Comparison of ENCODE assay signal across 8 cellular contexts in the genomic region with DNA sequence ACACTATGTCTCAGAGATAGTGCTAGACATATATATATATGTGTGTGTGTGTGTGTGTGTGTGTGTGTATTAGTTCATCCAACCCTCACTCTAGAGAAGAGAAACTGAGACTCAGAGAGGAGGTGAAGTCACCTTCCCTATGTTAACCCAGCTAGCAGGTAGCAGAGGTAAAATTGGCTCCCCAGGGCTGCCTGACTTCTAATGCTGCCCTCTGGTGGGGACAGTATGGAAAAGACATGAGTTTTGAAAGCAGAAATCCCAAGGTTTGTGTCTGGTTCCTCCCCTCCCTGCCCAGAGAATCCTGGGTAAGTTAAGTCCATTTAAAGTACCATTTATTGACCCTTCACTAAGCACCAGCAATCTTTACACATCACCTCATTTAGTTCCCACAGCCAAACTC.
DNase-seq lines count a peak whose midpoint lies in the region; ATAC-seq and TF ChIP-seq lines count a peak whose summit lies in the region.

No MANE protein-coding gene starts in this region.

- DNase-seq in CD1c-positive myeloid dendritic cell (ENCODE audit: extremely low spot score) (peak; percentile 52), GM13977 (ENCODE audit: low spot score) (peak; percentile 30), RKO (ENCODE audit: low spot score) (peak; percentile 14), iPS DF 4.7 (ENCODE audit: extremely low read depth, low spot score) (peak; percentile 56), nucleus accumbens (lab: John Stamatoyannopoulos, UW) (no peak), GF-D8 (lab: John Stamatoyannopoulos, UW) (no peak)
- DNase-seq in activated CD8-positive, alpha-beta memory T cell treated with anti-CD3 and anti-CD28 coated beads, Interleukin-2, amount 50 U/mL, for 4 hours = no peak

- TF ChIP-seq CTCF in GM13977 (IDR thresholded peaks at IDR 0.05; ENCODE audit: extremely low read depth, insufficient read depth, missing control alignments) = peak; percentile 53

- ATAC-seq in GM21737 (IDR thresholded peaks at IDR 0.05; ENCODE audit: unreplicated experiment) = no peak

- in situ Hi-C loops in GM13977 (cut with MboI; ENCODE audit: low pct_unique_long_range_greater_than_20kb, low sequenced_read_pairs, unreplicated experiment) = no loop called here

Comparison
In these comparisons a context has a peak if more than half of its experiments do, and no peak if none do; other contexts are left out.
1. DNase-seq: peak in CD1c-positive myeloid dendritic cell (single experiment), GM13977 (single experiment), RKO (single experiment) and iPS DF 4.7 (single experiment); none in nucleus accumbens (0 of 56), activated CD8-positive, alpha-beta memory T cell treated with anti-CD3 and anti-CD28 coated beads, Interleukin-2, amount 50 U/mL, for 4 hours (single experiment) and GF-D8 (single experiment).